Comparison of ENCODE assay signal across 9 cellular contexts in the genomic region with DNA sequence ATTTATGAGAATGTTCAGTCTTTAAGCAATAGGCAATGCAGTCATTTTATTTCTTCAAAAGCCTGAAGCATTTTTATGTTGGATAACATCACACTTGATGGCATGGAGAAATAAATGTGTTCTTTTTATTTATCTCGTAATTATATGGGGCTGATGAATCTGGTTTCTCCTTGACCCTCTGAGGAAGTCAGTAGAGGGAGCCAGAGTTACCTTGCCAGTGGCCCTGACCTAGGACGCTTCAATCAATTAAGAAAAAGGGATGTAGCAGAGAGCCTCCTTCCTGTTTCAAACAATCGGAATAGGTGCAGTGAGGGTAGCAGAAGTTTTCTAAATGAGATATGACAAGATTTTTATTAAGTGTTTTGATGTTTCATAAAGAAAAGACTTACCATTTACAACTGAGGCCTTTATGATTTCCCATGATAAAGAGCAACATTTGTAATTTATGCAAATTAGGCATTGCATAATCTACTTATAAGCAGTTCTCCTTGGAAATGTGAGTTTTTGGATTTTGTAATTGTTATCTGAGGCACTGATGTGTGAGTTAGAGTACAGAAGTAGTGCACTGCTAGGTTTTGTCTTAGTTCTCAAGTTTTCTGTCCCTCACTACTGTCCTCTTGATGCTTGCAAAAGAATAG.
A peak's percentile ranks its signal among the peaks of the same experiment; 100 is the strongest.
DNase-seq lines count a peak whose midpoint lies in the region; ATAC-seq and TF ChIP-seq lines count a peak whose summit lies in the region.
"Had no signal": no experiment of that assay in that cellular context is flagged by ENCODE, and none has a peak within 500 bp of the region (broad histone marks: within the 10 kb centered on the region; RNA-seq: fewer than 3 reads in every experiment).

No MANE protein-coding gene starts in this region.

- H3K36me3 ChIP-seq in DND-41 (ENCODE audit: insufficient read depth, low read length): no peaks in the 10 kb centered on the region
- H3K36me3 ChIP-seq in left ventricle myocardium inferior: no peaks in the 10 kb centered on the region

- no peak overlapping the region for H3K4me3 ChIP-seq in DND-41 (ENCODE audit: low read depth in 1 of 2, low read length in 2 of 2)
- H3K4me3 ChIP-seq in left ventricle myocardium inferior: no peak overlapping the region
- H3K4me3 ChIP-seq in coronary artery: no peak overlapping the region

- no peaks in the 10 kb centered on the region for H3K9me3 ChIP-seq in DND-41 (ENCODE audit: insufficient read depth, low read length, severe bottlenecking)
- H3K9me3 ChIP-seq in left ventricle myocardium inferior (replicated peaks): no peaks in the 10 kb centered on the region

- H3K4me3 Mint-ChIP-seq in endothelial cell (ENCODE audit: unreplicated experiment): no peak overlapping the region

- ATAC-seq in DND-41 (ENCODE audit: insufficient read depth, low read depth) (no peak), SK-N-SH treated with all-trans-retinoic acid at 6 μM for 48 hours (peak; percentile 94)

- peaks cover 9% of the 10 kb centered on the region for H3K4me1 Mint-ChIP-seq in endothelial cell (ENCODE audit: unreplicated experiment)

- H3K27me3 ChIP-seq in DND-41 (ENCODE audit: insufficient read depth, low read length, poor library complexity): no peaks in the 10 kb centered on the region
- no peaks in the 10 kb centered on the region for H3K27me3 ChIP-seq in left ventricle myocardium inferior (ENCODE audit: low read depth)

- POLR2A ChIA-PET in HEK293T (lab: Yijun Ruan, JAX): no interaction called here

- H3K36me3 Mint-ChIP-seq in endothelial cell (ENCODE audit: low read depth, unreplicated experiment): no peaks in the 10 kb centered on the region

- H3K4me1 ChIP-seq in DND-41 (ENCODE audit: insufficient read depth, low read length) (no peaks in the 10 kb centered on the region), left ventricle myocardium inferior (peaks cover 17% of the 10 kb centered on the region)

- intact Hi-C loops in left ventricle myocardium inferior (cut with micrococcal nuclease): no loop called here

- CTCF ChIA-PET in HEK293T (lab: Yijun Ruan, JAX): no interaction called here

- DNase-seq in DND-41: no peak
- DNase-seq in HEK293T (ENCODE audit: extremely low spot score): peak; percentile 26
- no peak for DNase-seq in left ventricle myocardium inferior
- DNase-seq in endothelial cell (ENCODE audit: low spot score): no peak
- no peak for DNase-seq in activated effector memory CD4-positive, alpha-beta T cell treated with Interleukin-2 at 50 U/mL for 16 hours
- no peak for DNase-seq in retina
- DNase-seq in coronary artery (ENCODE audit: low spot score): no peak

- H3K27ac ChIP-seq in DND-41 (ENCODE audit: low read length): no peak overlapping the region
- H3K27ac ChIP-seq in left ventricle myocardium inferior (replicated peaks): no peak overlapping the region
- no peak overlapping the region for H3K27ac ChIP-seq in coronary artery

- H3K4me2 ChIP-seq in DND-41 (ENCODE audit: insufficient read depth, low read length): no peak overlapping the region

- H2AFZ ChIP-seq in DND-41 (ENCODE audit: low read depth, low read length): no peak overlapping the region

- H3K27ac Mint-ChIP-seq in endothelial cell (ENCODE audit: unreplicated experiment): no peak overlapping the region

- H3K9ac ChIP-seq in DND-41 (ENCODE audit: low read depth, low read length): no peak overlapping the region

- peaks cover 5% of the 10 kb centered on the region for H3K27me3 Mint-ChIP-seq in endothelial cell (ENCODE audit: unreplicated experiment)
- H3K27me3 Mint-ChIP-seq: IgD-negative memory B cell had no signal

- TF ChIP-seq CTCF in DND-41 (IDR thresholded peaks at IDR 0.05; ENCODE audit: borderline replicate concordance, extremely low read depth, low read length, poor library complexity, severe bottlenecking) (peak; percentile 31), left ventricle myocardium inferior (IDR thresholded peaks at IDR 0.05; ENCODE audit: borderline replicate concordance) (peak; percentile 57), endothelial cell (IDR thresholded peaks at IDR 0.05; ENCODE audit: unreplicated experiment) (no peak), coronary artery (IDR thresholded peaks at IDR 0.05) (no peak)

- H3K79me2 ChIP-seq in DND-41 (ENCODE audit: insufficient read depth, low read length): no peaks in the 10 kb centered on the region

- H4K20me1 ChIP-seq in DND-41 (ENCODE audit: insufficient read depth, low read length): no peaks in the 10 kb centered on the region

- H3K9me3 Mint-ChIP-seq in endothelial cell (ENCODE audit: unreplicated experiment): no peaks in the 10 kb centered on the region

TF ChIP-seq in HEK293T, 16 proteins besides CTCF, POLR2A, EP300 and RAD21:
- TF ChIP-seq SUZ12 (IDR thresholded peaks at IDR 0.05) (no peak), BHLHE40 (IDR thresholded peaks at IDR 0.05; ENCODE audit: borderline replicate concordance) (no peak), HDGF (IDR thresholded peaks at IDR 0.05; ENCODE audit: borderline replicate concordance) (no peak), LEF1 (IDR thresholded peaks at IDR 0.05; ENCODE audit: borderline replicate concordance) (no peak), ELF4 (IDR thresholded peaks at IDR 0.05) (no peak), ARNT (IDR thresholded peaks at IDR 0.05) (no peak), FOXM1 (IDR thresholded peaks at IDR 0.05; ENCODE audit: borderline replicate concordance) (no peak)
- TF ChIP-seq, protein P1, sequence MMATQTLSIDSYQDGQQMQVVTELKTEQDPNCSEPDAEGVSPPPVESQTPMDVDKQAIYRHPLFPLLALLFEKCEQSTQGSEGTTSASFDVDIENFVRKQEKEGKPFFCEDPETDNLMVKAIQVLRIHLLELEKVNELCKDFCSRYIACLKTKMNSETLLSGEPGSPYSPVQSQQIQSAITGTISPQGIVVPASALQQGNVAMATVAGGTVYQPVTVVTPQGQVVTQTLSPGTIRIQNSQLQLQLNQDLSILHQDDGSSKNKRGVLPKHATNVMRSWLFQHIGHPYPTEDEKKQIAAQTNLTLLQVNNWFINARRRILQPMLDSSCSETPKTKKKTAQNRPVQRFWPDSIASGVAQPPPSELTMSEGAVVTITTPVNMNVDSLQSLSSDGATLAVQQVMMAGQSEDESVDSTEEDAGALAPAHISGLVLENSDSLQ (IDR thresholded peaks at IDR 0.05): no peak
TF ChIP-seq in HEK293T: peak in this region for 0.

TF ChIP-seq in SK-N-SH treated with all-trans-retinoic acid at 6 μM for 48 hours, 23 proteins besides CTCF, POLR2A, EP300 and RAD21 (continues in another document):
- no peak for TF ChIP-seq ARNTL (CRISPR knock-in tag; IDR thresholded peaks at IDR 0.05; ENCODE audit: borderline replicate concordance, low read depth)
- TF ChIP-seq CSDC2 (CRISPR knock-in tag; IDR thresholded peaks at IDR 0.05): no peak
- TF ChIP-seq, protein P2, sequence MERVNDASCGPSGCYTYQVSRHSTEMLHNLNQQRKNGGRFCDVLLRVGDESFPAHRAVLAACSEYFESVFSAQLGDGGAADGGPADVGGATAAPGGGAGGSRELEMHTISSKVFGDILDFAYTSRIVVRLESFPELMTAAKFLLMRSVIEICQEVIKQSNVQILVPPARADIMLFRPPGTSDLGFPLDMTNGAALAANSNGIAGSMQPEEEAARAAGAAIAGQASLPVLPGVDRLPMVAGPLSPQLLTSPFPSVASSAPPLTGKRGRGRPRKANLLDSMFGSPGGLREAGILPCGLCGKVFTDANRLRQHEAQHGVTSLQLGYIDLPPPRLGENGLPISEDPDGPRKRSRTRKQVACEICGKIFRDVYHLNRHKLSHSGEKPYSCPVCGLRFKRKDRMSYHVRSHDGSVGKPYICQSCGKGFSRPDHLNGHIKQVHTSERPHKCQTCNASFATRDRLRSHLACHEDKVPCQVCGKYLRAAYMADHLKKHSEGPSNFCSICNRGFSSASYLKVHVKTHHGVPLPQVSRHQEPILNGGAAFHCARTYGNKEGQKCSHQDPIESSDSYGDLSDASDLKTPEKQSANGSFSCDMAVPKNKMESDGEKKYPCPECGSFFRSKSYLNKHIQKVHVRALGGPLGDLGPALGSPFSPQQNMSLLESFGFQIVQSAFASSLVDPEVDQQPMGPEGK (CRISPR knock-in tag; IDR thresholded peaks at IDR 0.05; ENCODE audit: borderline replicate concordance): no peak
- no peak for TF ChIP-seq ZNF8 (CRISPR knock-in tag; IDR thresholded peaks at IDR 0.05)
- TF ChIP-seq ZNF565 (CRISPR knock-in tag; conservative IDR thresholded peaks at IDR 0.05; ENCODE audit: low read depth): no peak
- TF ChIP-seq ZNF70 (CRISPR knock-in tag; IDR thresholded peaks at IDR 0.05): no peak
- TF ChIP-seq, protein P3, sequence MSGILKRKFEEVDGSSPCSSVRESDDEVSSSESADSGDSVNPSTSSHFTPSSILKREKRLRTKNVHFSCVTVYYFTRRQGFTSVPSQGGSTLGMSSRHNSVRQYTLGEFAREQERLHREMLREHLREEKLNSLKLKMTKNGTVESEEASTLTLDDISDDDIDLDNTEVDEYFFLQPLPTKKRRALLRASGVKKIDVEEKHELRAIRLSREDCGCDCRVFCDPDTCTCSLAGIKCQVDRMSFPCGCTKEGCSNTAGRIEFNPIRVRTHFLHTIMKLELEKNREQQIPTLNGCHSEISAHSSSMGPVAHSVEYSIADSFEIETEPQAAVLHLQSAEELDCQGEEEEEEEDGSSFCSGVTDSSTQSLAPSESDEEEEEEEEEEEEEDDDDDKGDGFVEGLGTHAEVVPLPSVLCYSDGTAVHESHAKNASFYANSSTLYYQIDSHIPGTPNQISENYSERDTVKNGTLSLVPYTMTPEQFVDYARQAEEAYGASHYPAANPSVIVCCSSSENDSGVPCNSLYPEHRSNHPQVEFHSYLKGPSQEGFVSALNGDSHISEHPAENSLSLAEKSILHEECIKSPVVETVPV (CRISPR knock-in tag; IDR thresholded peaks at IDR 0.05): no peak
- TF ChIP-seq, protein P4, sequence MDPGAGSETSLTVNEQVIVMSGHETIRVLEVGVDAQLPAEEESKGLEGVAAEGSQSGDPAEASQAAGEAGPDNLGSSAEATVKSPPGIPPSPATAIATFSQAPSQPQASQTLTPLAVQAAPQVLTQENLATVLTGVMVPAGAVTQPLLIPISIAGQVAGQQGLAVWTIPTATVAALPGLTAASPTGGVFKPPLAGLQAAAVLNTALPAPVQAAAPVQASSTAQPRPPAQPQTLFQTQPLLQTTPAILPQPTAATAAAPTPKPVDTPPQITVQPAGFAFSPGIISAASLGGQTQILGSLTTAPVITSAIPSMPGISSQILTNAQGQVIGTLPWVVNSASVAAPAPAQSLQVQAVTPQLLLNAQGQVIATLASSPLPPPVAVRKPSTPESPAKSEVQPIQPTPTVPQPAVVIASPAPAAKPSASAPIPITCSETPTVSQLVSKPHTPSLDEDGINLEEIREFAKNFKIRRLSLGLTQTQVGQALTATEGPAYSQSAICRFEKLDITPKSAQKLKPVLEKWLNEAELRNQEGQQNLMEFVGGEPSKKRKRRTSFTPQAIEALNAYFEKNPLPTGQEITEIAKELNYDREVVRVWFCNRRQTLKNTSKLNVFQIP (CRISPR knock-in tag; IDR thresholded peaks at IDR 0.05; ENCODE audit: borderline replicate concordance, low read depth): no peak
- no peak for TF ChIP-seq OSR1 (CRISPR knock-in tag; IDR thresholded peaks at IDR 0.05)

Comparison
In these comparisons a context has a peak if more than half of its experiments do, and no peak if none do; other contexts are left out.
1. CTCF ChIP-seq: peak in DND-41 (single experiment) and left ventricle myocardium inferior (single experiment); none in endothelial cell (single experiment) and coronary artery (single experiment).